In genomic region chr10:119241066-119241465, GRCh38 we compare ENCODE assay signal across 3 cellular contexts.
A peak's percentile ranks its signal among the peaks of the same experiment; 100 is the strongest.
TF ChIP-seq lines count a peak whose summit lies in the region.

No MANE protein-coding gene starts in this region.

TF ChIP-seq in liver, 16 proteins besides CTCF, POLR2A, EP300 and RAD21:
- TF ChIP-seq, protein P1, sequence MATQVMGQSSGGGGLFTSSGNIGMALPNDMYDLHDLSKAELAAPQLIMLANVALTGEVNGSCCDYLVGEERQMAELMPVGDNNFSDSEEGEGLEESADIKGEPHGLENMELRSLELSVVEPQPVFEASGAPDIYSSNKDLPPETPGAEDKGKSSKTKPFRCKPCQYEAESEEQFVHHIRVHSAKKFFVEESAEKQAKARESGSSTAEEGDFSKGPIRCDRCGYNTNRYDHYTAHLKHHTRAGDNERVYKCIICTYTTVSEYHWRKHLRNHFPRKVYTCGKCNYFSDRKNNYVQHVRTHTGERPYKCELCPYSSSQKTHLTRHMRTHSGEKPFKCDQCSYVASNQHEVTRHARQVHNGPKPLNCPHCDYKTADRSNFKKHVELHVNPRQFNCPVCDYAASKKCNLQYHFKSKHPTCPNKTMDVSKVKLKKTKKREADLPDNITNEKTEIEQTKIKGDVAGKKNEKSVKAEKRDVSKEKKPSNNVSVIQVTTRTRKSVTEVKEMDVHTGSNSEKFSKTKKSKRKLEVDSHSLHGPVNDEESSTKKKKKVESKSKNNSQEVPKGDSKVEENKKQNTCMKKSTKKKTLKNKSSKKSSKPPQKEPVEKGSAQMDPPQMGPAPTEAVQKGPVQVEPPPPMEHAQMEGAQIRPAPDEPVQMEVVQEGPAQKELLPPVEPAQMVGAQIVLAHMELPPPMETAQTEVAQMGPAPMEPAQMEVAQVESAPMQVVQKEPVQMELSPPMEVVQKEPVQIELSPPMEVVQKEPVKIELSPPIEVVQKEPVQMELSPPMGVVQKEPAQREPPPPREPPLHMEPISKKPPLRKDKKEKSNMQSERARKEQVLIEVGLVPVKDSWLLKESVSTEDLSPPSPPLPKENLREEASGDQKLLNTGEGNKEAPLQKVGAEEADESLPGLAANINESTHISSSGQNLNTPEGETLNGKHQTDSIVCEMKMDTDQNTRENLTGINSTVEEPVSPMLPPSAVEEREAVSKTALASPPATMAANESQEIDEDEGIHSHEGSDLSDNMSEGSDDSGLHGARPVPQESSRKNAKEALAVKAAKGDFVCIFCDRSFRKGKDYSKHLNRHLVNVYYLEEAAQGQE (IDR thresholded peaks at IDR 0.05), result no peak
- TF ChIP-seq FOXA1 (IDR thresholded peaks at IDR 0.05) (no peak), MAX (IDR thresholded peaks at IDR 0.05) (no peak), HNF4A (conservative IDR thresholded peaks at IDR 0.05) (peak; percentile 65 to 77), GABPA (IDR thresholded peaks at IDR 0.05 in 1 of 2, conservative IDR thresholded peaks at IDR 0.05 in 1 of 2) (peak in 1 of 2 donors; percentile 45), EGR1 (IDR thresholded peaks at IDR 0.05; ENCODE audit: low read depth in 2 of 2) (no peak), NR2F2 (IDR thresholded peaks at IDR 0.05) (no peak), HNF4G (IDR thresholded peaks at IDR 0.05) (peak; percentile 20), TAF1 (conservative IDR thresholded peaks at IDR 0.05) (no peak), ZBTB33 (IDR thresholded peaks at IDR 0.05) (no peak), YY1 (IDR thresholded peaks at IDR 0.05) (no peak), SP1 (IDR thresholded peaks at IDR 0.05) (peak; percentile 82), RXRA (IDR thresholded peaks at IDR 0.05) (peak; percentile 97 to 99)
TF ChIP-seq in liver: peak in this region for 5.

TF ChIP-seq in HepG2, 621 proteins besides CTCF, POLR2A, EP300 and RAD21:
- TF ChIP-seq ZMAT5 (CRISPR knock-in tag; IDR thresholded peaks at IDR 0.05; ENCODE audit: borderline replicate concordance, low read depth), result no peak
- no peak for TF ChIP-seq ISX (CRISPR knock-in tag; conservative IDR thresholded peaks at IDR 0.05)
- no peak for TF ChIP-seq ATRX (CRISPR knock-in tag; IDR thresholded peaks at IDR 0.05; ENCODE audit: borderline replicate concordance)
- TF ChIP-seq ZNF816 (CRISPR knock-in tag; IDR thresholded peaks at IDR 0.05; ENCODE audit: borderline replicate concordance), result no peak
TF ChIP-seq in HepG2: peak in this region for 0.

TF ChIP-seq in H1, 55 proteins besides CTCF, POLR2A, EP300 and RAD21:
- TF ChIP-seq CHD2 (IDR thresholded peaks at IDR 0.05; ENCODE audit: low read length) (no peak), TEAD4 (IDR thresholded peaks at IDR 0.05; ENCODE audit: low read depth, low read length) (no peak), RFX5 (IDR thresholded peaks at IDR 0.05; ENCODE audit: borderline replicate concordance, low read depth, low read length) (no peak), CEBPB (IDR thresholded peaks at IDR 0.05; ENCODE audit: low read depth, low read length) (no peak)
